34 cellular contexts compared by ENCODE assay signal in the genomic region with DNA sequence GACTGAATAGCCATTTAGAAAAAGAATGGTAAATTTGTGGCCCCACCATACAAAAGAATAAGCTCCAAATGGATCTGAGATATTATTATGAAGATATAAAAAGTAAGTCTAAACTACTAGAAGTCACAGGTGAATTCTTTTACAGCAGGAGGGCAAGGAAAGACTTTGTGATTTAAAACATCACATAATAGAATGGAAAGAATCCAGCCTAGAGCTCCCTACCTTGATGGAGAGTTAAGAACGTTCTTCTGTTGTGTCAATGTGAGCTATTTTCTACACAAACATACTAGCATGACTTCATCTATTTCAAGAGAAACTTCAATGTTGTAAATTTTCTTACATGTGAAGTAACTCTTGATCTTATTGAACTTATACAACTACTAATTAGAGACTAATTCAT.
"Had no signal": no experiment of that assay in that cellular context is flagged by ENCODE, and none has a peak within 500 bp of the region (broad histone marks: within the 10 kb centered on the region; RNA-seq: fewer than 3 reads in every experiment).

No MANE protein-coding gene starts in this region.

- H3K27ac ChIP-seq: adrenal gland, body of pancreas, brain microvascular endothelial cell, breast epithelium, VCaP had no signal

- H3K4me3 ChIP-seq: adrenal gland, body of pancreas, breast epithelium had no signal

- H3K9me3 ChIP-seq: adrenal gland, body of pancreas, breast epithelium had no signal

- DNase-seq: activated CD4-positive, alpha-beta memory T cell treated with anti-CD3 and anti-CD28 coated beads for 36 hours; activated CD4-positive, alpha-beta T cell treated with anti-CD3 and anti-CD28 coated beads for 4 hours; activated CD4-positive, alpha-beta T cell treated with anti-CD3 and anti-CD28 coated beads, Interleukin-2, amount 10 ng/mL, durations not matched to agents 24 days and 14 days; activated CD4-positive, alpha-beta T cell treated with anti-CD3 and anti-CD28 coated beads, Interleukin-2, amount 50 U/mL, for 1 hour; activated CD4-positive, alpha-beta T cell treated with anti-CD3 and anti-CD28 coated beads, Interleukin-2, amount 50 U/mL, for 4 hours; activated CD4-positive, CD25-positive, alpha-beta regulatory T cell; activated CD8-positive, alpha-beta memory T cell treated with anti-CD3 and anti-CD28 coated beads, Interleukin-2, amount 50 U/mL, for 4 hours; activated CD8-positive, alpha-beta T cell treated with anti-CD3 and anti-CD28 coated beads for 36 hours; activated effector memory CD4-positive, alpha-beta T cell treated with anti-CD3 and anti-CD28 coated beads, Interleukin-2, amount 50 U/mL, for 16 hours; activated gamma-delta T cell treated with Interleukin-2 at 50 U/mL for 16 hours; activated naive CD4-positive, alpha-beta T cell; activated naive CD4-positive, alpha-beta T cell treated with anti-CD3 and anti-CD28 coated beads for 36 hours; activated naive CD4-positive, alpha-beta T cell treated with anti-CD3 and anti-CD28 coated beads, Interleukin-2, amount 50 U/mL, for 16 hours; activated naive CD8-positive, alpha-beta T cell treated with anti-CD3 and anti-CD28 coated beads for 36 hours; activated T-cell treated with anti-CD3 and anti-CD28 coated beads for 4 hours; activated T-cell treated with anti-CD3 and anti-CD28 coated beads, Interleukin-2, amount 50 U/mL, for 1 hour; activated T-cell treated with anti-CD3 and anti-CD28 coated beads, Interleukin-2, amount 50 U/mL, for 4 hours; activated T-cell treated with anti-CD3 and anti-CD28 coated beads, Interleukin-2, amount 50 U/mL, for 72 hours; adrenal gland; amniotic stem cell; aorta; body of pancreas; brain microvascular endothelial cell; central memory CD4-positive, alpha-beta T cell; T-helper 1 cell; T-helper 2 cell; T-helper 9 cell had no signal

- H3K36me3 ChIP-seq: adrenal gland, brain microvascular endothelial cell, breast epithelium had no signal

- H3K27me3 ChIP-seq: adrenal gland, body of pancreas, brain microvascular endothelial cell, breast epithelium had no signal

- ATAC-seq: activated CD4-positive, CD25-positive, alpha-beta regulatory T cell treated with anti-CD3 and anti-CD28 coated beads, Interleukin-2, amount 50 U/mL, for 24 hours; activated CD8-positive, alpha-beta T cell treated with anti-CD3 and anti-CD28 coated beads for 36 hours; activated naive CD4-positive, alpha-beta T cell treated with anti-CD3 and anti-CD28 coated beads, Interleukin-2, amount 50 U/mL, for 72 hours; activated T-cell treated with anti-CD3 and anti-CD28 coated beads, Interleukin-2, amount 50 U/mL, for 4 hours; activated T-cell treated with anti-CD3 and anti-CD28 coated beads, Interleukin-2, amount 50 U/mL, for 72 hours; activated T-helper 17 cell treated with anti-CD3 and anti-CD28 coated beads, Interleukin-2, amount 50 U/mL, for 72 hours; body of pancreas had no signal

- H3K4me1 ChIP-seq: adrenal gland, body of pancreas, breast epithelium had no signal

- FAIRE-seq: astrocyte, TTC549 had no signal
